In genomic region chr5:107157811-107158210, GRCh38 we compare ENCODE assay signal across 16 cellular contexts.
DNase-seq lines count a peak whose midpoint lies in the region; ATAC-seq and TF ChIP-seq lines count a peak whose summit lies in the region.
"Had no signal": no experiment of that assay in that cellular context is flagged by ENCODE, and none has a peak within 500 bp of the region (broad histone marks: within the 10 kb centered on the region; RNA-seq: fewer than 3 reads in every experiment).

No MANE protein-coding gene starts in this region.

- H3K9me3 ChIP-seq in endodermal cell (ENCODE audit: control insufficient read depth, low read length) (no peaks in the 10 kb centered on the region), neural progenitor cell (ENCODE audit: low read depth) (no peaks in the 10 kb centered on the region), sigmoid colon (no peaks in the 10 kb centered on the region)
- H3K9me3 ChIP-seq: BLaER1 had no signal

- H3K4me3 ChIP-seq in endodermal cell (ENCODE audit: low read length) (no peak overlapping the region), neural progenitor cell (no peak overlapping the region), sigmoid colon (no peak overlapping the region)
- H3K4me3 ChIP-seq: BLaER1 had no signal

- no peaks in the 10 kb centered on the region for H3K36me3 ChIP-seq in endodermal cell (ENCODE audit: control insufficient read depth, insufficient read depth, low read length)
- H3K36me3 ChIP-seq in neural progenitor cell, result no peaks in the 10 kb centered on the region
- no peaks in the 10 kb centered on the region for H3K36me3 ChIP-seq in sigmoid colon
- H3K36me3 ChIP-seq: BLaER1 had no signal

- no peaks in the 10 kb centered on the region for H4K20me1 ChIP-seq in neural progenitor cell (ENCODE audit: low read depth)
- H4K20me1 ChIP-seq: BLaER1 had no signal

- DNase-seq in D341Med (ENCODE audit: low spot score) (peak; percentile 79), NCI-H82 (lab: John Stamatoyannopoulos, UW) (peak; percentile 98), endodermal cell (peak; percentile 45), neural progenitor cell (ENCODE audit: low spot score) (peak; percentile 15), sigmoid colon (no peak), anterior cingulate cortex (lab: John Stamatoyannopoulos, UW) (no peak)
- DNase-seq: 8988T; CD8-positive, alpha-beta memory T cell; DMS 273 treated with DMSO at 0.1 percent for 48 hours; GF-D8; NCI-H187 treated with DMSO at 0.1 percent for 48 hours; NCI-H446 had no signal

- H3K27ac Mint-ChIP-seq in endodermal cell (no peak overlapping the region), neural progenitor cell (no peak overlapping the region)
- H3K27ac Mint-ChIP-seq: CD8-positive, alpha-beta memory T cell had no signal

- H3K9me3 Mint-ChIP-seq in endodermal cell (no peaks in the 10 kb centered on the region), neural progenitor cell (peaks cover 10% of the 10 kb centered on the region)
- H3K9me3 Mint-ChIP-seq: CD8-positive, alpha-beta memory T cell had no signal

- no peaks in the 10 kb centered on the region for H3F3A ChIP-seq in neural progenitor cell (ENCODE audit: low read depth)

- intact Hi-C loops in sigmoid colon (cut with DNase I), result no loop called here

- H3K36me3 Mint-ChIP-seq in endodermal cell (ENCODE audit: low read depth), result no peaks in the 10 kb centered on the region
- no peaks in the 10 kb centered on the region for H3K36me3 Mint-ChIP-seq in neural progenitor cell
- H3K36me3 Mint-ChIP-seq: CD8-positive, alpha-beta memory T cell had no signal

- WGBS in endodermal cell (ENCODE audit: insufficient coverage in 1 of 2, insufficient read length in 1 of 2), 2 experiments, result 94 to 100% methylated on average over 3 to 5 of the region's 5 CpGs
- 86 to 95% methylated on average over 5 of the region's 5 CpGs for WGBS in sigmoid colon, 2 donors

- H3K4me2 ChIP-seq in neural progenitor cell, result no peak overlapping the region
- H3K4me2 ChIP-seq: BLaER1 had no signal

- TF ChIP-seq EP300 in sigmoid colon (IDR thresholded peaks at IDR 0.05), result no peak

- H3K4me1 Mint-ChIP-seq in endodermal cell (no peaks in the 10 kb centered on the region), neural progenitor cell (no peaks in the 10 kb centered on the region)
- H3K4me1 Mint-ChIP-seq: CD8-positive, alpha-beta memory T cell had no signal

- H3K27me3 ChIP-seq in endodermal cell (ENCODE audit: control insufficient read depth, insufficient read depth, low read length, poor library complexity, severe bottlenecking), result no peaks in the 10 kb centered on the region
- no peaks in the 10 kb centered on the region for H3K27me3 ChIP-seq in neural progenitor cell
- no peaks in the 10 kb centered on the region for H3K27me3 ChIP-seq in sigmoid colon
- H3K27me3 ChIP-seq: BLaER1 had no signal

- peak; percentile 23 for TF ChIP-seq CTCF in endodermal cell (conservative IDR thresholded peaks at IDR 0.05)
- TF ChIP-seq CTCF in neural progenitor cell (IDR thresholded peaks at IDR 0.05), result no peak
- no peak for TF ChIP-seq CTCF in sigmoid colon (IDR thresholded peaks at IDR 0.05)

- ATAC-seq in GM21447 (IDR thresholded peaks at IDR 0.05; ENCODE audit: unreplicated experiment), result no peak
- no peak for ATAC-seq in GM18505 (IDR thresholded peaks at IDR 0.05; ENCODE audit: unreplicated experiment)
- ATAC-seq: Panc1 had no signal

- no peak overlapping the region for H2AFZ ChIP-seq in neural progenitor cell (replicated peaks)

- no peak overlapping the region for H3K27ac ChIP-seq in endodermal cell (ENCODE audit: low read depth, low read length)
- no peak overlapping the region for H3K27ac ChIP-seq in neural progenitor cell
- H3K27ac ChIP-seq in sigmoid colon, result no peak overlapping the region
- H3K27ac ChIP-seq: BLaER1 had no signal

- no peak for TF ChIP-seq POLR2A in sigmoid colon (IDR thresholded peaks at IDR 0.05)
- TF ChIP-seq POLR2A in GM18505 (IDR thresholded peaks at IDR 0.05; ENCODE audit: borderline replicate concordance, extremely low read depth, insufficient read depth, insufficient read length), result no peak

- H3K79me2 ChIP-seq in neural progenitor cell (ENCODE audit: low read depth), result no peaks in the 10 kb centered on the region

- H3K4me3 Mint-ChIP-seq in endodermal cell, result no peak overlapping the region
- no peak overlapping the region for H3K4me3 Mint-ChIP-seq in neural progenitor cell
- H3K4me3 Mint-ChIP-seq: CD8-positive, alpha-beta memory T cell had no signal

- no peaks in the 10 kb centered on the region for H3K27me3 Mint-ChIP-seq in endodermal cell (ENCODE audit: insufficient read depth)
- H3K27me3 Mint-ChIP-seq in neural progenitor cell (ENCODE audit: insufficient read depth, low read depth), result no peaks in the 10 kb centered on the region

- no peak overlapping the region for H3K9ac ChIP-seq in endodermal cell (ENCODE audit: extremely low read depth, low read length, poor library complexity, severe bottlenecking)
- no peak overlapping the region for H3K9ac ChIP-seq in neural progenitor cell
- H3K9ac ChIP-seq: BLaER1 had no signal

- no peaks in the 10 kb centered on the region for H3K4me1 ChIP-seq in endodermal cell (ENCODE audit: control insufficient read depth, insufficient read depth, low read length)
- no peaks in the 10 kb centered on the region for H3K4me1 ChIP-seq in neural progenitor cell
- H3K4me1 ChIP-seq in sigmoid colon, result no peaks in the 10 kb centered on the region
- H3K4me1 ChIP-seq: BLaER1 had no signal

Comparison
In these comparisons a context has a peak if more than half of its experiments do, and no peak if none do; other contexts are left out.
1. DNase-seq: peak in D341Med (single experiment), NCI-H82 (single experiment), endodermal cell (single experiment) and neural progenitor cell (single experiment); none in sigmoid colon (single experiment) and anterior cingulate cortex (0 of 58).